In the genomic region with DNA sequence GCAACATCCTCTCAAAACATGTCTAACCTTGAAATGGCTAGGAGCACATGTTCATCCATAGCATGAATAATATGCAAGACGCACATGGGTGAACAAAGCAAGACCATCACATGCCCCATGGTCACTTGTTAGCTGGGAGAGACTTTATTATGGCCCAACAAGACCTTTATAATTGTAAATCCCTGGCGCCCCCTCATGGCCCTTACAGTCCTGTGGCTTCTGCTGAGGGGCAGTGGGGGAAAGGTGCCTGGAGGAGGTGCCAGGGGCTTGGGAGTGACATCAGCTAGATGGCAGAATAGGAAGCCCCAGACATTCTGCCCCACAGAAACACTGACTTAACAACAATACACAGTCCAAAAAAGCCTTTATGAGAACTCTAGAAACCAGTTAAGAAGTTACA, we compare ENCODE assay signal across 1 cellular context.
TF ChIP-seq lines count a peak whose summit lies in the region.

No MANE protein-coding gene starts in this region.

TF ChIP-seq in HCT116, 20 proteins besides CTCF, POLR2A, EP300 and RAD21 (continued from another document):
- TF ChIP-seq ZBTB33 (IDR thresholded peaks at IDR 0.05; ENCODE audit: extremely low read depth, insufficient replicate concordance, low read length) (no peak), EZH2phosphoT487 (IDR thresholded peaks at IDR 0.05; ENCODE audit: borderline replicate concordance) (no peak), SRF (IDR thresholded peaks at IDR 0.05; ENCODE audit: low read depth) (no peak), POLR2AphosphoS5 (IDR thresholded peaks at IDR 0.05; ENCODE audit: low read depth, low read length) (no peak), ZFX (IDR thresholded peaks at IDR 0.05) (no peak), FOSL1 (IDR thresholded peaks at IDR 0.05; ENCODE audit: low read depth) (no peak), CBX3 (IDR thresholded peaks at IDR 0.05; ENCODE audit: low read depth) (no peak), CEBPB (IDR thresholded peaks at IDR 0.05; ENCODE audit: low read depth) (no peak), JUND (IDR thresholded peaks at IDR 0.05) (no peak)
